21 cellular contexts compared by ENCODE assay signal in the genomic region with DNA sequence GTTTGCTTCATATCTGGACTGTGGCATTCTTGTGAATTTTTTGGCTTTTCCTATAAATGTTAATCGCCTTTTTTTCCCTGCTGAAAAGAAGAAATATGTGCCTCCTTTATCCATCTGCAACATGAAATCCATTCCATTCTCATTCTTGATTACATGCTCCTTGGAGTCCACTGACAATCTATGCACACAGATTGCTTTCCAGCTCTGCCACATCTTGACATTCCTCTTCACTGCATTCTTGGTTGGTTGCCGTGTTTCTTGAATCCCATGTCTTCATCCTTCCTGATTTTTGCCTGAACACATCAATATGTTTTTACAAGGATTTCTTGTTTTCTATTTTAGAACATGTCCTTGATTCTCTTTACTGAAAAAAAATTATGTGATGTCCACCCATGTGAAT.
"Had no signal": no experiment of that assay in that cellular context is flagged by ENCODE, and none has a peak within 500 bp of the region (broad histone marks: within the 10 kb centered on the region; RNA-seq: fewer than 3 reads in every experiment).

No MANE protein-coding gene starts in this region.

- DNase-seq: activated CD4-positive, alpha-beta T cell treated with anti-CD3 and anti-CD28 coated beads for 1 hour; activated CD4-positive, alpha-beta T cell treated with anti-CD3 and anti-CD28 coated beads, Interleukin-2, amount 50 U/mL, for 48 hours; activated effector memory CD4-positive, alpha-beta T cell treated with anti-CD3 and anti-CD28 coated beads, Interleukin-2, amount 50 U/mL, for 16 hours; activated T-cell treated with anti-CD3 and anti-CD28 coated beads, Interleukin-2, amount 50 U/mL, for 4 hours; anterior cingulate cortex; effector CD4-positive, alpha-beta T cell; glutamatergic neuron; immature natural killer cell; midbrain; naive B cell; stimulated activated CD4-positive, alpha-beta T cell treated with anti-CD3 and anti-CD28 coated beads, Interleukin-1b, Interleukin-23, amount 100 ng/mL, for 48 hours; T-helper 9 cell; trophoblast cell had no signal

- ATAC-seq: activated T-cell treated with anti-CD3 and anti-CD28 coated beads, Interleukin-2, amount 50 U/mL, for 4 hours; stimulated activated memory B cell treated with anti-CD40 and anti-IgM and Interleukin-4, amounts not matched to agents 10 μg/mL and 1 μg/mL and 100 μg/mL, for 72 hours had no signal

- H3K27me3 Mint-ChIP-seq: activated naive CD8-positive, alpha-beta T cell; naive B cell; stimulated activated memory B cell treated with anti-CD40 and anti-IgM and Interleukin-4, amounts not matched to agents 10 μg/mL and 1 μg/mL and 100 μg/mL, for 72 hours had no signal

- H3K4me1 ChIP-seq: right atrium auricular region, spleen had no signal

- H3K27ac Mint-ChIP-seq: activated naive CD8-positive, alpha-beta T cell; naive B cell; stimulated activated memory B cell treated with anti-CD40 and anti-IgM and Interleukin-4, amounts not matched to agents 10 μg/mL and 1 μg/mL and 100 μg/mL, for 72 hours had no signal

- H3K4me3 Mint-ChIP-seq: activated naive CD8-positive, alpha-beta T cell; activated T-cell treated with anti-CD3 and anti-CD28 coated beads, Interleukin-2, amount 50 U/mL, for 4 hours; immature natural killer cell; naive B cell; stimulated activated memory B cell treated with anti-CD40 and anti-IgM and Interleukin-4, amounts not matched to agents 10 μg/mL and 1 μg/mL and 100 μg/mL, for 72 hours had no signal

- H3K4me1 Mint-ChIP-seq: immature natural killer cell had no signal

- H3K9me3 ChIP-seq: right atrium auricular region, spleen had no signal

- H3K27ac ChIP-seq: cardiac muscle cell, coronary artery, epithelial cell of prostate, right atrium auricular region, spleen had no signal

- H3K27me3 ChIP-seq: cardiac muscle cell, right atrium auricular region, spleen had no signal

- H3K4me3 ChIP-seq: cardiac muscle cell, coronary artery, lung, right atrium auricular region, spleen had no signal

- H3K9me3 Mint-ChIP-seq: activated T-cell treated with anti-CD3 and anti-CD28 coated beads, Interleukin-2, amount 50 U/mL, for 4 hours; immature natural killer cell; naive B cell; stimulated activated memory B cell treated with anti-CD40 and anti-IgM and Interleukin-4, amounts not matched to agents 10 μg/mL and 1 μg/mL and 100 μg/mL, for 72 hours had no signal

- H3K36me3 ChIP-seq: cardiac muscle cell, right atrium auricular region had no signal
